Comparison of ENCODE assay signal across 1 cellular context in genomic region chr14:73620268-73620667, GRCh38.
TF ChIP-seq lines count a peak whose summit lies in the region.

No MANE protein-coding gene starts in this region.

TF ChIP-seq in HepG2, 621 proteins besides CTCF, POLR2A, EP300 and RAD21:
- TF ChIP-seq MBD4 (IDR thresholded peaks at IDR 0.05; ENCODE audit: borderline replicate concordance, low read length), result no peak
- TF ChIP-seq FOXA3 (CRISPR knock-in tag; IDR thresholded peaks at IDR 0.05), result no peak
- TF ChIP-seq PRDM4 (CRISPR knock-in tag; IDR thresholded peaks at IDR 0.05; ENCODE audit: borderline replicate concordance), result no peak
- TF ChIP-seq ZNF318 (CRISPR knock-in tag; IDR thresholded peaks at IDR 0.05), result no peak
- no peak for TF ChIP-seq ZNF282 (IDR thresholded peaks at IDR 0.05; ENCODE audit: partially characterized antibody)
- TF ChIP-seq TOE1 (CRISPR knock-in tag; IDR thresholded peaks at IDR 0.05), result no peak
- no peak for TF ChIP-seq ZNF766 (CRISPR knock-in tag; IDR thresholded peaks at IDR 0.05; ENCODE audit: borderline replicate concordance)
- TF ChIP-seq PHF5A (CRISPR knock-in tag; IDR thresholded peaks at IDR 0.05; ENCODE audit: low read depth, unreplicated experiment), result no peak
- TF ChIP-seq TERF1 (CRISPR knock-in tag; IDR thresholded peaks at IDR 0.05), result no peak
- no peak for TF ChIP-seq ZNF3 (CRISPR knock-in tag; IDR thresholded peaks at IDR 0.05)
